Comparison of ENCODE assay signal across 16 cellular contexts in genomic region chr2:120876526-120877280, GRCh38.
DNase-seq lines count a peak whose midpoint lies in the region; ATAC-seq and TF ChIP-seq lines count a peak whose summit lies in the region.
"Had no signal": no experiment of that assay in that cellular context is flagged by ENCODE, and none has a peak within 500 bp of the region (broad histone marks: within the 10 kb centered on the region; RNA-seq: fewer than 3 reads in every experiment).

No MANE protein-coding gene starts in this region.

- peaks cover 20% of the 10 kb centered on the region for H3F3A ChIP-seq in neural progenitor cell (ENCODE audit: low read depth)

- H2AFZ ChIP-seq in H9 (ENCODE audit: low read length) (no peak overlapping the region), neural progenitor cell (replicated peaks) (no peak overlapping the region)
- H2AFZ ChIP-seq: GM23248 had no signal

- no peak overlapping the region for H2BK5ac ChIP-seq in H9 (ENCODE audit: insufficient read length, low read length)

- H3K9me3 ChIP-seq in H9 (ENCODE audit: control insufficient read depth, low read depth, low read length): no peaks in the 10 kb centered on the region
- no peaks in the 10 kb centered on the region for H3K9me3 ChIP-seq in adrenal gland (replicated peaks in 1 of 3)
- no peaks in the 10 kb centered on the region for H3K9me3 ChIP-seq in neural progenitor cell (ENCODE audit: low read depth)
- H3K9me3 ChIP-seq: HAP-1 had no signal

- H3K4me1 Mint-ChIP-seq in H9: peaks cover 41 to 66% of the 10 kb centered on the region in 2 experiments
- H3K4me1 Mint-ChIP-seq in neural progenitor cell: peaks cover 84% of the 10 kb centered on the region
- no peaks in the 10 kb centered on the region for H3K4me1 Mint-ChIP-seq in stimulated activated memory B cell treated with anti-CD40 and anti-IgM and Interleukin-4, amounts not matched to agents 10 μg/mL and 1 μg/mL and 100 μg/mL, for 72 hours
- H3K4me1 Mint-ChIP-seq: B cell had no signal

- H3K9me3 Mint-ChIP-seq in H9 (no peaks in the 10 kb centered on the region), neural progenitor cell (no peaks in the 10 kb centered on the region)
- H3K9me3 Mint-ChIP-seq in stimulated activated memory B cell treated with anti-CD40 and anti-IgM and Interleukin-4, amounts not matched to agents 10 μg/mL and 1 μg/mL and 100 μg/mL, for 72 hours: no peaks in the 10 kb centered on the region
- H3K9me3 Mint-ChIP-seq: CD4-positive, alpha-beta T cell had no signal

- H3K9ac ChIP-seq in H9 (ENCODE audit: extremely low read depth, insufficient read length, low read length) (no peak overlapping the region), neural progenitor cell (no peak overlapping the region)
- H3K9ac ChIP-seq: GM23248 had no signal

- H3K4ac ChIP-seq in H9 (ENCODE audit: low read depth, low read length): no peak overlapping the region

- H2BK20ac ChIP-seq in H9 (ENCODE audit: low read depth, low read length, poor library complexity, severe bottlenecking): no peak overlapping the region

- H3K14ac ChIP-seq in H9 (ENCODE audit: insufficient read depth, low read length): peak overlapping the region; percentile 17; the same call in 1 of the 2 replicates

- H3K4me1 ChIP-seq in H9 (ENCODE audit: insufficient read depth, low read length) (no peaks in the 10 kb centered on the region; the same call in 1 of the 2 replicates), adrenal gland (replicated peaks in 1 of 2) (peaks cover 8 to 9% of the 10 kb centered on the region in 2 donors), neural progenitor cell (peaks cover 45% of the 10 kb centered on the region)
- H3K4me1 ChIP-seq: HAP-1 had no signal

- H3K56ac ChIP-seq in H9 (ENCODE audit: insufficient read length, low read depth, low read length): no peak overlapping the region

- intact Hi-C loops in adrenal gland (cut with DNase I): no loop called here

- H3K36me3 Mint-ChIP-seq in H9 (ENCODE audit: insufficient read depth in 1 of 3, low read depth in 3 of 3) (no peaks in the 10 kb centered on the region; a peak in 1 of 7 replicates), neural progenitor cell (peaks cover 8% of the 10 kb centered on the region)
- no peaks in the 10 kb centered on the region for H3K36me3 Mint-ChIP-seq in stimulated activated memory B cell treated with anti-CD40 and anti-IgM and Interleukin-4, amounts not matched to agents 10 μg/mL and 1 μg/mL and 100 μg/mL, for 72 hours

- no peak overlapping the region for H4K8ac ChIP-seq in H9 (replicated peaks; ENCODE audit: insufficient read length, low read depth, low read length)

- H3K36me3 ChIP-seq in adrenal gland (replicated peaks in 1 of 2) (no peaks in the 10 kb centered on the region), neural progenitor cell (no peaks in the 10 kb centered on the region)
- H3K36me3 ChIP-seq: HAP-1 had no signal

- DNase-seq in H9: no peak
- DNase-seq in adrenal gland: peak; percentile 75 to 89 (median 85)
- no peak for DNase-seq in neural progenitor cell (ENCODE audit: low spot score)
- no peak for DNase-seq in cerebellar nuclear complex (lab: John Stamatoyannopoulos, UW)
- no peak for DNase-seq in NCI-H1105 (lab: John Stamatoyannopoulos, UW)
- DNase-seq: C1 segment of cervical spinal cord; Calu3; CD4-positive, alpha-beta T cell; DMS 273 treated with DMSO at 0.1 percent for 48 hours; GM23248 had no signal

- H3K79me1 ChIP-seq in H9 (ENCODE audit: insufficient read depth, low read depth, low read length, poor library complexity, severe bottlenecking): no peaks in the 10 kb centered on the region

- H3K18ac ChIP-seq in H9 (ENCODE audit: insufficient read length, low read depth, low read length): no peak overlapping the region

- H4K20me1 ChIP-seq in H9 (ENCODE audit: control insufficient read depth, insufficient read depth, insufficient read length) (no peaks in the 10 kb centered on the region), neural progenitor cell (ENCODE audit: low read depth) (peaks cover 93% of the 10 kb centered on the region)

- no peaks in the 10 kb centered on the region; the same call in 1 of the 2 replicates for H3K79me2 ChIP-seq in H9 (ENCODE audit: insufficient read depth, low read length)
- H3K79me2 ChIP-seq in neural progenitor cell (ENCODE audit: low read depth): peaks cover 88% of the 10 kb centered on the region

- no peak overlapping the region for H3K4me3 ChIP-seq in adrenal gland
- H3K4me3 ChIP-seq in neural progenitor cell: no peak overlapping the region
- H3K4me3 ChIP-seq: GM12878, GM23248, HAP-1 had no signal

- H3K27me3 ChIP-seq in H9 (ENCODE audit: insufficient read depth, low read length) (no peaks in the 10 kb centered on the region), adrenal gland (no peaks in the 10 kb centered on the region), neural progenitor cell (no peaks in the 10 kb centered on the region)

- H3K4me3 Mint-ChIP-seq in H9 (no peak overlapping the region), neural progenitor cell (peak overlapping the region; percentile 10)
- H3K4me3 Mint-ChIP-seq in stimulated activated memory B cell treated with anti-CD40 and anti-IgM and Interleukin-4, amounts not matched to agents 10 μg/mL and 1 μg/mL and 100 μg/mL, for 72 hours: no peak overlapping the region
- H3K4me3 Mint-ChIP-seq: B cell; CD4-positive, alpha-beta T cell had no signal

- H3T11ph ChIP-seq in H9 (ENCODE audit: low read length): no peak overlapping the region

- TF ChIP-seq CTCF in H9 (conservative IDR thresholded peaks at IDR 0.05) (no peak), adrenal gland (IDR thresholded peaks at IDR 0.05) (no peak), neural progenitor cell (IDR thresholded peaks at IDR 0.05) (no peak)

- ATAC-seq in stimulated activated memory B cell treated with anti-CD40 and anti-IgM and Interleukin-4, amounts not matched to agents 10 μg/mL and 1 μg/mL and 100 μg/mL, for 72 hours: peak; percentile 13
- no peak for ATAC-seq in GM19395 (IDR thresholded peaks at IDR 0.05; ENCODE audit: unreplicated experiment)
- ATAC-seq: GM12878 had no signal

- no peak overlapping the region for H4K5ac ChIP-seq in H9 (ENCODE audit: insufficient read length, low read depth, low read length)

- H4K91ac ChIP-seq in H9 (ENCODE audit: insufficient read length, low read depth, low read length): no peak overlapping the region

- H3K23ac ChIP-seq in H9 (ENCODE audit: insufficient read length, low read depth, low read length): no peak overlapping the region

- no peak overlapping the region for H2AK5ac ChIP-seq in H9 (ENCODE audit: insufficient read length, low read length)

- no peaks in the 10 kb centered on the region for H3K23me2 ChIP-seq in H9 (ENCODE audit: insufficient read length, low read depth, low read length, poor library complexity, severe bottlenecking)

- no peak overlapping the region for H2BK120ac ChIP-seq in H9 (ENCODE audit: low read depth, low read length, poor library complexity, severe bottlenecking)

- no peak overlapping the region for H2BK15ac ChIP-seq in H9 (ENCODE audit: low read depth, low read length)

- TF ChIP-seq POLR2A in adrenal gland (IDR thresholded peaks at IDR 0.05): no peak

- H3K4me2 ChIP-seq in H9 (ENCODE audit: insufficient read depth, insufficient read length, low read length) (no peak overlapping the region), neural progenitor cell (no peak overlapping the region)

- no CpG with 5 or more reads among the region's 11 CpGs for WGBS in H9 (ENCODE audit: extremely low coverage, insufficient read length, low lambda C conversion rate)
- 36 to 50% (median 47%) methylated on average over 8 to 11 of the region's 11 CpGs for WGBS in adrenal gland, 4 donors

- H3K27ac ChIP-seq in H9 (ENCODE audit: insufficient read length, low read depth, low read length) (no peak overlapping the region), adrenal gland (peak overlapping the region in 3 of 5 donors; percentile 52 to 74 (median 67)), neural progenitor cell (no peak overlapping the region)
- H3K27ac ChIP-seq: GM23248, HL-60 had no signal

- H2BK12ac ChIP-seq in H9 (ENCODE audit: insufficient read length, low read depth, low read length): no peak overlapping the region

- peak overlapping the region in 1 of 3 experiments; percentile 25; a peak in 3 of 7 replicates for H3K27ac Mint-ChIP-seq in H9
- H3K27ac Mint-ChIP-seq in neural progenitor cell: peak overlapping the region; percentile 3
- H3K27ac Mint-ChIP-seq in stimulated activated memory B cell treated with anti-CD40 and anti-IgM and Interleukin-4, amounts not matched to agents 10 μg/mL and 1 μg/mL and 100 μg/mL, for 72 hours: no peak overlapping the region
- H3K27ac Mint-ChIP-seq: B cell; CD4-positive, alpha-beta T cell had no signal

- no peaks in the 10 kb centered on the region; the same call in 1 of the 2 replicates for H3K27me3 Mint-ChIP-seq in H9 (ENCODE audit: low read depth)
- peaks cover 7% of the 10 kb centered on the region for H3K27me3 Mint-ChIP-seq in neural progenitor cell (ENCODE audit: insufficient read depth, low read depth)
- H3K27me3 Mint-ChIP-seq in stimulated activated memory B cell treated with anti-CD40 and anti-IgM and Interleukin-4, amounts not matched to agents 10 μg/mL and 1 μg/mL and 100 μg/mL, for 72 hours: peaks cover 9% of the 10 kb centered on the region

Comparison
In these comparisons a context has a peak if more than half of its experiments do, and no peak if none do; other contexts are left out.
1. DNase-seq: peak in adrenal gland (7 of 7); none in H9 (single experiment), neural progenitor cell (single experiment), cerebellar nuclear complex (0 of 2) and NCI-H1105 (single experiment).
2. H3K27ac ChIP-seq: peak in adrenal gland (3 of 5); none in H9 (single experiment) and neural progenitor cell (single experiment).